In genomic region chrX:12352922-12353321, GRCh38 we compare ENCODE assay signal across 14 cellular contexts.
DNase-seq lines count a peak whose midpoint lies in the region; ATAC-seq, FAIRE-seq and TF ChIP-seq lines count a peak whose summit lies in the region.
"Had no signal": no experiment of that assay in that cellular context is flagged by ENCODE, and none has a peak within 500 bp of the region (broad histone marks: within the 10 kb centered on the region; RNA-seq: fewer than 3 reads in every experiment).

No MANE protein-coding gene starts in this region.

- CTCF ChIA-PET in A549 (lab: Yijun Ruan, JAX) = interaction anchor here (1.2 kb wide), 1 partner anchor 15 kb away, joined by 3 read pairs; no protein-coding TSS in a partner anchor
- CTCF ChIA-PET in WTC11 (lab: Charles Lee) = no interaction called here

- no peaks in the 10 kb centered on the region for H3K4me1 Mint-ChIP-seq in GM23338
- H3K4me1 Mint-ChIP-seq in WTC11 = 0 out of 2 replicates have a peak, but pooled peaks cover 3% of the 10 kb centered on the region
- H3K4me1 Mint-ChIP-seq: CD4-positive, alpha-beta memory T cell had no signal

- no peak for TF ChIP-seq CTCF in A549 (IDR thresholded peaks at IDR 0.05)
- TF ChIP-seq CTCF in GM23338 (conservative IDR thresholded peaks at IDR 0.05; ENCODE audit: low read depth in 2 of 2) = no peak
- no peak for TF ChIP-seq CTCF in WTC11 (IDR thresholded peaks at IDR 0.05)

- H3K9me3 Mint-ChIP-seq in GM23338 (no peaks in the 10 kb centered on the region), WTC11 (no peaks in the 10 kb centered on the region)

- H3K27ac Mint-ChIP-seq in GM23338 (no peak overlapping the region), WTC11 (no peak overlapping the region)
- H3K27ac Mint-ChIP-seq: CD4-positive, alpha-beta memory T cell had no signal

- H3K4me2 ChIP-seq in A549 = no peak overlapping the region
- no peak overlapping the region for H3K4me2 ChIP-seq in GM23338

- TF ChIP-seq POLR2A in A549 (IDR thresholded peaks at IDR 0.05; ENCODE audit: low read length) = no peak

- no peaks in the 10 kb centered on the region for H3K9me3 ChIP-seq in A549
- H3K9me3 ChIP-seq: BE2C had no signal

- DNase-seq in A549 (ENCODE audit: low read depth in 1 of 2, low spot score in 1 of 2) (no peak), GM23338 (ENCODE audit: low spot score) (peak; percentile 6), WTC11 (ENCODE audit: low spot score) (peak; percentile 12), iPS-NIHi7 (ENCODE audit: extremely low spot score) (peak; percentile 60), urothelium cell line (ENCODE audit: low spot score) (no peak), NCI-H524 (lab: John Stamatoyannopoulos, UW) (no peak), OCI-M1 (lab: John Stamatoyannopoulos, UW) (no peak)
- DNase-seq: BE2C; CD4-positive, alpha-beta memory T cell; DND-41; GF-D8 had no signal

- H3K27me3 Mint-ChIP-seq in GM23338 (ENCODE audit: insufficient read depth, low read depth, poor library complexity) (peaks cover 1% of the 10 kb centered on the region), WTC11 (ENCODE audit: low read depth) (peaks cover 3% of the 10 kb centered on the region; the same call in 1 of the 2 replicates)
- H3K27me3 Mint-ChIP-seq: CD4-positive, alpha-beta memory T cell had no signal

- ATAC-seq in A549 = no peak
- ATAC-seq in GM23338 = peak; percentile 40; the same call in 1 of the 3 replicates
- peak; percentile 43 for ATAC-seq in WTC11

- TF ChIP-seq EP300 in A549 (IDR thresholded peaks at IDR 0.05) = no peak

- no peak for TF ChIP-seq RAD21 in A549 (conservative IDR thresholded peaks at IDR 0.05 in 1 of 2, IDR thresholded peaks at IDR 0.05 in 1 of 2)

- no peaks in the 10 kb centered on the region for H4K20me1 ChIP-seq in GM23338 (replicated peaks; ENCODE audit: insufficient read depth)

- WGBS in A549 (ENCODE audit: missing lambda C conversion rate) = 54% methylated on average over 5 of the region's 5 CpGs

- H3K4me1 ChIP-seq in A549 (no peaks in the 10 kb centered on the region), GM23338 (ENCODE audit: insufficient read depth) (no peaks in the 10 kb centered on the region)
- H3K4me1 ChIP-seq: BE2C had no signal

- no peaks in the 10 kb centered on the region for H3K79me2 ChIP-seq in GM23338 (replicated peaks; ENCODE audit: insufficient read depth)

- no peaks in the 10 kb centered on the region for H3K9me2 ChIP-seq in GM23338 (ENCODE audit: insufficient read depth)

- H3K36me3 ChIP-seq in GM23338 (ENCODE audit: insufficient read depth) = no peaks in the 10 kb centered on the region
- H3K36me3 ChIP-seq: BE2C had no signal

- H3K36me3 Mint-ChIP-seq in GM23338 (ENCODE audit: low read depth) = no peaks in the 10 kb centered on the region
- H3K36me3 Mint-ChIP-seq in WTC11 = no peaks in the 10 kb centered on the region
- H3K36me3 Mint-ChIP-seq: CD4-positive, alpha-beta memory T cell had no signal

- FAIRE-seq in A549 (lab: Jason Lieb, UNC) (peak; percentile 78), urothelium cell line (lab: Jason Lieb, UNC) (no peak)
- FAIRE-seq: A204.1, H54 had no signal

- H3K27me3 ChIP-seq in GM23338 (ENCODE audit: insufficient read depth) = no peaks in the 10 kb centered on the region
- H3K27me3 ChIP-seq: BE2C had no signal

- no peak overlapping the region for H2AFZ ChIP-seq in GM23338

- POLR2A ChIA-PET in A549 (lab: Yijun Ruan, JAX) (no interaction called here), WTC11 (lab: Charles Lee) (no interaction called here)

- H3K4me3 Mint-ChIP-seq in GM23338 (no peak overlapping the region), WTC11 (no peak overlapping the region)
- H3K4me3 Mint-ChIP-seq: CD4-positive, alpha-beta memory T cell had no signal

- H3K4me3 ChIP-seq in A549 (no peak overlapping the region), GM23338 (no peak overlapping the region)

- H3K27ac ChIP-seq in A549 = no peak overlapping the region
- H3K27ac ChIP-seq in GM23338 (ENCODE audit: low read depth) = no peak overlapping the region
- H3K27ac ChIP-seq: C4-2B had no signal

- H3F3A ChIP-seq in GM23338 (replicated peaks; ENCODE audit: low read depth) = no peaks in the 10 kb centered on the region

TF ChIP-seq in A549, 52 proteins besides CTCF, POLR2A, EP300 and RAD21 (continues in another document):
- no peak for TF ChIP-seq RCOR1 (IDR thresholded peaks at IDR 0.05; ENCODE audit: low read depth, low read length)
- no peak for TF ChIP-seq ATOH8 (CRISPR knock-in tag; IDR thresholded peaks at IDR 0.05; ENCODE audit: low read depth)
- TF ChIP-seq HEYL (CRISPR knock-in tag; IDR thresholded peaks at IDR 0.05) = no peak

TF ChIP-seq in GM23338, 12 proteins besides CTCF, POLR2A, EP300 and RAD21:
- TF ChIP-seq REST (IDR thresholded peaks at IDR 0.05; ENCODE audit: unreplicated experiment) (peak; percentile 56), ZNF114 (CRISPR knock-in tag; IDR thresholded peaks at IDR 0.05) (no peak)
TF ChIP-seq in GM23338: peak in this region for 1.

TF ChIP-seq in WTC11, 78 proteins besides CTCF, POLR2A, EP300 and RAD21 (continues in another document):
- TF ChIP-seq TEAD1 (CRISPR knock-in tag; IDR thresholded peaks at IDR 0.05) (no peak), MYBL2 (CRISPR knock-in tag; IDR thresholded peaks at IDR 0.05) (no peak), ETV6 (CRISPR knock-in tag; IDR thresholded peaks at IDR 0.05) (no peak), E2F5 (CRISPR knock-in tag; IDR thresholded peaks at IDR 0.05) (no peak), ESRRA (CRISPR knock-in tag; IDR thresholded peaks at IDR 0.05; ENCODE audit: borderline replicate concordance) (no peak), NR1H2 (CRISPR knock-in tag; IDR thresholded peaks at IDR 0.05) (no peak), SOX15 (CRISPR knock-in tag; IDR thresholded peaks at IDR 0.05) (no peak), PRDM15 (CRISPR knock-in tag; IDR thresholded peaks at IDR 0.05) (no peak), ELF4 (CRISPR knock-in tag; IDR thresholded peaks at IDR 0.05; ENCODE audit: low read depth) (no peak), ZBTB43 (CRISPR knock-in tag; IDR thresholded peaks at IDR 0.05) (no peak), ZSCAN18 (CRISPR knock-in tag; IDR thresholded peaks at IDR 0.05) (no peak), USF1 (CRISPR knock-in tag; IDR thresholded peaks at IDR 0.05) (no peak), EMX1 (CRISPR knock-in tag; IDR thresholded peaks at IDR 0.05) (no peak)

Comparison
In these comparisons a context has a peak if more than half of its experiments do, and no peak if none do; other contexts are left out.
1. ATAC-seq: peak in GM23338 (single experiment) and WTC11 (single experiment); none in A549 (0 of 2).
2. DNase-seq: peak in GM23338 (single experiment), WTC11 (single experiment) and iPS-NIHi7 (single experiment); none in A549 (0 of 2), urothelium cell line (single experiment), NCI-H524 (0 of 2) and OCI-M1 (single experiment).